In genomic region chr13:46334423-46334822, GRCh38 we compare ENCODE assay signal across 18 cellular contexts. TPM values are rescaled to one million over a fixed set of nuclear protein-coding genes. Genes with fewer than 3 reads are reported as not detected.
DNase-seq lines count a peak whose midpoint lies in the region; ATAC-seq and TF ChIP-seq lines count a peak whose summit lies in the region.
"Had no signal": no experiment of that assay in that cellular context is flagged by ENCODE, and none has a peak within 500 bp of the region (broad histone marks: within the 10 kb centered on the region; RNA-seq: fewer than 3 reads in every experiment).

No MANE protein-coding gene starts in this region.

- H3K4me3 Mint-ChIP-seq in T-helper 2 cell treated with Interferon-gamma antibody and Interleukin-4, amounts not matched to agents 5 μg/mL and 100 μg/mL, for 36 hours = peak overlapping the region; percentile 51
- no peak overlapping the region for H3K4me3 Mint-ChIP-seq in activated naive CD8-positive, alpha-beta T cell
- no peak overlapping the region for H3K4me3 Mint-ChIP-seq in activated naive CD8-positive, alpha-beta T cell treated with anti-CD3 and anti-CD28 coated beads for 36 hours
- H3K4me3 Mint-ChIP-seq in activated T-helper 1 cell treated with anti-CD3 and anti-CD28 coated beads, Interleukin-12 subunit alpha, Interleukin-12 subunit beta, Interleukin-2, Interleukin-4 antibody, amounts not matched to agents 30 ng/mL and 10 ng/mL and 1 ng/mL, durations not matched to agents 14 hours and 24 hours and 36 hours = peak overlapping the region; percentile 19
- peak overlapping the region; percentile 10 for H3K4me3 Mint-ChIP-seq in stimulated activated effector memory CD8-positive, alpha-beta T cell treated with anti-CD3 and anti-CD28 coated beads, Interleukin-12 subunit alpha, Interleukin-12 subunit beta, amount 100 ng/mL, for 72 hours

- peaks cover 9% of the 10 kb centered on the region for H3K36me3 Mint-ChIP-seq in T-helper 2 cell treated with Interferon-gamma antibody and Interleukin-4, amounts not matched to agents 5 μg/mL and 100 μg/mL, for 36 hours (ENCODE audit: low read depth)
- H3K36me3 Mint-ChIP-seq in activated naive CD8-positive, alpha-beta T cell = peaks cover 3% of the 10 kb centered on the region
- peaks cover 2% of the 10 kb centered on the region for H3K36me3 Mint-ChIP-seq in activated naive CD8-positive, alpha-beta T cell treated with anti-CD3 and anti-CD28 coated beads for 36 hours
- H3K36me3 Mint-ChIP-seq in activated T-helper 1 cell treated with anti-CD3 and anti-CD28 coated beads, Interleukin-12 subunit alpha, Interleukin-12 subunit beta, Interleukin-2, Interleukin-4 antibody, amounts not matched to agents 30 ng/mL and 10 ng/mL and 1 ng/mL, durations not matched to agents 14 hours and 24 hours and 36 hours (ENCODE audit: low read depth) = peaks cover 17% of the 10 kb centered on the region
- H3K36me3 Mint-ChIP-seq in stimulated activated effector memory CD8-positive, alpha-beta T cell treated with anti-CD3 and anti-CD28 coated beads, Interleukin-12 subunit alpha, Interleukin-12 subunit beta, amount 100 ng/mL, for 72 hours = no peaks in the 10 kb centered on the region

- DNase-seq in T-helper 2 cell treated with Interferon-gamma antibody and Interleukin-4, amounts not matched to agents 5 μg/mL and 100 μg/mL, for 36 hours (ENCODE audit: low spot score) = no peak
- DNase-seq in T-helper 2 cell (no peak), coronary artery (ENCODE audit: low spot score) (no peak)
- DNase-seq in activated naive CD8-positive, alpha-beta T cell treated with anti-CD3 and anti-CD28 coated beads for 36 hours = no peak
- DNase-seq in activated T-helper 1 cell treated with anti-CD3 and anti-CD28 coated beads, Interleukin-12 subunit alpha, Interleukin-12 subunit beta, Interleukin-2, Interleukin-4 antibody, amounts not matched to agents 30 ng/mL and 10 ng/mL and 1 ng/mL, durations not matched to agents 14 hours and 24 hours and 36 hours (ENCODE audit: low spot score) = no peak
- no peak for DNase-seq in stimulated activated effector memory CD8-positive, alpha-beta T cell treated with anti-CD3 and anti-CD28 coated beads, Interleukin-12 subunit alpha, Interleukin-12 subunit beta, amount 100 ng/mL, for 72 hours (ENCODE audit: low spot score in 2 of 2)
- DNase-seq: CD8-positive, alpha-beta memory T cell; DMS79 treated with DMSO at 0.1 percent for 48 hours; GOT3; NCI-H1092; NCI-H146; NCI-H2081 treated with DMSO at 0.1 percent for 48 hours; NCI-H2227 treated with DMSO at 0.1 percent for 48 hours; NCI-H524; Right ventricle myocardium superior had no signal

- peak; percentile 79 for ATAC-seq in stimulated activated effector memory CD8-positive, alpha-beta T cell treated with anti-CD3 and anti-CD28 coated beads, Interleukin-12 subunit alpha, Interleukin-12 subunit beta, amount 100 ng/mL, for 72 hours
- ATAC-seq in HG02763 (IDR thresholded peaks at IDR 0.05; ENCODE audit: unreplicated experiment) = no peak
- ATAC-seq: K562 had no signal

- TF ChIP-seq CTCF in coronary artery (IDR thresholded peaks at IDR 0.05) = no peak

- no peak overlapping the region for H3K4me3 ChIP-seq in coronary artery
- H3K4me3 ChIP-seq: K562 had no signal

- H3K27me3 Mint-ChIP-seq in T-helper 2 cell treated with Interferon-gamma antibody and Interleukin-4, amounts not matched to agents 5 μg/mL and 100 μg/mL, for 36 hours (ENCODE audit: low read depth) = no peaks in the 10 kb centered on the region
- no peaks in the 10 kb centered on the region for H3K27me3 Mint-ChIP-seq in activated naive CD8-positive, alpha-beta T cell
- no peaks in the 10 kb centered on the region for H3K27me3 Mint-ChIP-seq in activated naive CD8-positive, alpha-beta T cell treated with anti-CD3 and anti-CD28 coated beads for 36 hours
- H3K27me3 Mint-ChIP-seq in activated T-helper 1 cell treated with anti-CD3 and anti-CD28 coated beads, Interleukin-12 subunit alpha, Interleukin-12 subunit beta, Interleukin-2, Interleukin-4 antibody, amounts not matched to agents 30 ng/mL and 10 ng/mL and 1 ng/mL, durations not matched to agents 14 hours and 24 hours and 36 hours (ENCODE audit: insufficient read depth) = no peaks in the 10 kb centered on the region

- H3K9me3 Mint-ChIP-seq in T-helper 2 cell treated with Interferon-gamma antibody and Interleukin-4, amounts not matched to agents 5 μg/mL and 100 μg/mL, for 36 hours = peaks cover 5% of the 10 kb centered on the region
- peaks cover 5% of the 10 kb centered on the region for H3K9me3 Mint-ChIP-seq in activated naive CD8-positive, alpha-beta T cell (ENCODE audit: low read depth)
- H3K9me3 Mint-ChIP-seq in activated naive CD8-positive, alpha-beta T cell treated with anti-CD3 and anti-CD28 coated beads for 36 hours = peaks cover 4% of the 10 kb centered on the region
- peaks cover 12% of the 10 kb centered on the region for H3K9me3 Mint-ChIP-seq in activated T-helper 1 cell treated with anti-CD3 and anti-CD28 coated beads, Interleukin-12 subunit alpha, Interleukin-12 subunit beta, Interleukin-2, Interleukin-4 antibody, amounts not matched to agents 30 ng/mL and 10 ng/mL and 1 ng/mL, durations not matched to agents 14 hours and 24 hours and 36 hours
- peaks cover 4% of the 10 kb centered on the region for H3K9me3 Mint-ChIP-seq in stimulated activated effector memory CD8-positive, alpha-beta T cell treated with anti-CD3 and anti-CD28 coated beads, Interleukin-12 subunit alpha, Interleukin-12 subunit beta, amount 100 ng/mL, for 72 hours

- peak overlapping the region; percentile 73 for H3K27ac Mint-ChIP-seq in T-helper 2 cell treated with Interferon-gamma antibody and Interleukin-4, amounts not matched to agents 5 μg/mL and 100 μg/mL, for 36 hours
- peak overlapping the region; percentile 24 for H3K27ac Mint-ChIP-seq in activated naive CD8-positive, alpha-beta T cell
- H3K27ac Mint-ChIP-seq in activated naive CD8-positive, alpha-beta T cell treated with anti-CD3 and anti-CD28 coated beads for 36 hours = no peak overlapping the region
- peak overlapping the region; percentile 66 for H3K27ac Mint-ChIP-seq in activated T-helper 1 cell treated with anti-CD3 and anti-CD28 coated beads, Interleukin-12 subunit alpha, Interleukin-12 subunit beta, Interleukin-2, Interleukin-4 antibody, amounts not matched to agents 30 ng/mL and 10 ng/mL and 1 ng/mL, durations not matched to agents 14 hours and 24 hours and 36 hours
- H3K27ac Mint-ChIP-seq in stimulated activated effector memory CD8-positive, alpha-beta T cell treated with anti-CD3 and anti-CD28 coated beads, Interleukin-12 subunit alpha, Interleukin-12 subunit beta, amount 100 ng/mL, for 72 hours = no peak overlapping the region

- intact Hi-C loops in activated T-helper 1 cell treated with anti-CD3 and anti-CD28 coated beads, Interleukin-12 subunit alpha, Interleukin-12 subunit beta, Interleukin-2, Interleukin-4 antibody, amounts not matched to agents 30 ng/mL and 10 ng/mL and 1 ng/mL, durations not matched to agents 14 hours and 24 hours and 36 hours (cut with micrococcal nuclease) = no loop called here

- H3K27ac ChIP-seq in coronary artery = no peak overlapping the region

- peaks cover 44% of the 10 kb centered on the region for H3K4me1 Mint-ChIP-seq in T-helper 2 cell treated with Interferon-gamma antibody and Interleukin-4, amounts not matched to agents 5 μg/mL and 100 μg/mL, for 36 hours (ENCODE audit: low read depth)
- H3K4me1 Mint-ChIP-seq in activated naive CD8-positive, alpha-beta T cell (ENCODE audit: low read depth) = peaks cover 39% of the 10 kb centered on the region
- H3K4me1 Mint-ChIP-seq in activated naive CD8-positive, alpha-beta T cell treated with anti-CD3 and anti-CD28 coated beads for 36 hours = peaks cover 36% of the 10 kb centered on the region
- peaks cover 55% of the 10 kb centered on the region for H3K4me1 Mint-ChIP-seq in activated T-helper 1 cell treated with anti-CD3 and anti-CD28 coated beads, Interleukin-12 subunit alpha, Interleukin-12 subunit beta, Interleukin-2, Interleukin-4 antibody, amounts not matched to agents 30 ng/mL and 10 ng/mL and 1 ng/mL, durations not matched to agents 14 hours and 24 hours and 36 hours (ENCODE audit: low read depth)
- peaks cover 52% of the 10 kb centered on the region for H3K4me1 Mint-ChIP-seq in stimulated activated effector memory CD8-positive, alpha-beta T cell treated with anti-CD3 and anti-CD28 coated beads, Interleukin-12 subunit alpha, Interleukin-12 subunit beta, amount 100 ng/mL, for 72 hours

RNA-seq across cellular contexts. Expression of gene RUBCNL, which starts 52.6 kb away (rescaled TPM):
- 1 to 10 TPM; 1.1 to 1.9 TPM for total RNA-seq in activated naive CD8-positive, alpha-beta T cell treated with anti-CD3 and anti-CD28 coated beads for 36 hours
- 1.2 and 2.8 TPM in 2 replicates for total RNA-seq in activated T-helper 1 cell treated with anti-CD3 and anti-CD28 coated beads, Interleukin-12 subunit alpha, Interleukin-12 subunit beta, Interleukin-2, Interleukin-4 antibody, amounts not matched to agents 30 ng/mL and 10 ng/mL and 1 ng/mL, durations not matched to agents 14 hours and 24 hours and 36 hours
- total RNA-seq: CD8-positive, alpha-beta memory T cell had no signal

Comparison
In these comparisons a context has a peak if more than half of its experiments do, and no peak if none do; other contexts are left out.
1. H3K27ac Mint-ChIP-seq: peak in T-helper 2 cell treated with Interferon-gamma antibody and Interleukin-4, amounts not matched to agents 5 μg/mL and 100 μg/mL, for 36 hours (single experiment), activated naive CD8-positive, alpha-beta T cell (single experiment) and activated T-helper 1 cell treated with anti-CD3 and anti-CD28 coated beads, Interleukin-12 subunit alpha, Interleukin-12 subunit beta, Interleukin-2, Interleukin-4 antibody, amounts not matched to agents 30 ng/mL and 10 ng/mL and 1 ng/mL, durations not matched to agents 14 hours and 24 hours and 36 hours (single experiment); none in activated naive CD8-positive, alpha-beta T cell treated with anti-CD3 and anti-CD28 coated beads for 36 hours (single experiment) and stimulated activated effector memory CD8-positive, alpha-beta T cell treated with anti-CD3 and anti-CD28 coated beads, Interleukin-12 subunit alpha, Interleukin-12 subunit beta, amount 100 ng/mL, for 72 hours (single experiment).
2. H3K4me3 Mint-ChIP-seq: peak in T-helper 2 cell treated with Interferon-gamma antibody and Interleukin-4, amounts not matched to agents 5 μg/mL and 100 μg/mL, for 36 hours (single experiment), activated T-helper 1 cell treated with anti-CD3 and anti-CD28 coated beads, Interleukin-12 subunit alpha, Interleukin-12 subunit beta, Interleukin-2, Interleukin-4 antibody, amounts not matched to agents 30 ng/mL and 10 ng/mL and 1 ng/mL, durations not matched to agents 14 hours and 24 hours and 36 hours (single experiment) and stimulated activated effector memory CD8-positive, alpha-beta T cell treated with anti-CD3 and anti-CD28 coated beads, Interleukin-12 subunit alpha, Interleukin-12 subunit beta, amount 100 ng/mL, for 72 hours (single experiment); none in activated naive CD8-positive, alpha-beta T cell (single experiment) and activated naive CD8-positive, alpha-beta T cell treated with anti-CD3 and anti-CD28 coated beads for 36 hours (single experiment).